In the genomic region with DNA sequence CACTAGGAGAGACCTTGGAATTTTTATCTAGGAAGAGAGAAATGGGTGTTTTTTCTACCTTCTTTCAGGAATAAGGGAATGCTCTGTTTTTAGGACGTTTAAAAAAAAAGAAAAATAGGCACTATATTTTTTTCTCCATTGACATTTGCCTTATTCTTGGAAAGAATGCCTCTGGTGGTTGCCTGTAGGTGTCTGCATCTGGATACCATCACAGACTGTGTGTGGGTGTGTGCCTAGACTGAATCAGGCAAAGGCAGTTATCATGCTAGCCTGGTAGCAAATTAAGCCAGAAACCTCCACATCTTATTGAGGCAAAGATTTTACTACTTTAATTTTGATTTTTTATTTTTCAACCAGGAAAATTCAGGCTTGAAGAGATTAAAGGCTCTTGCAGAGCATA, we compare ENCODE assay signal across 23 cellular contexts.
DNase-seq lines count a peak whose midpoint lies in the region; ATAC-seq, FAIRE-seq and TF ChIP-seq lines count a peak whose summit lies in the region.
"Had no signal": no experiment of that assay in that cellular context is flagged by ENCODE, and none has a peak within 500 bp of the region (broad histone marks: within the 10 kb centered on the region; RNA-seq: fewer than 3 reads in every experiment).

No MANE protein-coding gene starts in this region.

- H3K9me2 ChIP-seq in GM23248 (ENCODE audit: insufficient read depth) = no peaks in the 10 kb centered on the region

- H3K4me2 ChIP-seq in GM23248 (ENCODE audit: unreplicated experiment) (no peak overlapping the region), K562 (ENCODE audit: insufficient read depth, low read length) (no peak overlapping the region)
- H3K4me2 ChIP-seq: A549, KMS-11 had no signal

- no peaks in the 10 kb centered on the region for H3F3A ChIP-seq in GM23248 (ENCODE audit: insufficient read depth)

- H3K36me3 ChIP-seq in GM23248 (ENCODE audit: low read depth) = no peaks in the 10 kb centered on the region
- no peaks in the 10 kb centered on the region for H3K36me3 ChIP-seq in K562 (ENCODE audit: control insufficient read depth, insufficient read depth, low read length)
- no peaks in the 10 kb centered on the region for H3K36me3 ChIP-seq in Peyer's patch
- H3K36me3 ChIP-seq: left ventricle myocardium inferior had no signal

- no peak for TF ChIP-seq RAD21 in K562 (CRISPR knock-in tag; conservative IDR thresholded peaks at IDR 0.05 in 1 of 2, IDR thresholded peaks at IDR 0.05 in 1 of 2)

- TF ChIP-seq EP300 in K562 (IDR thresholded peaks at IDR 0.05; ENCODE audit: low read length) = no peak

- POLR2A ChIA-PET in K562 (lab: Yijun Ruan, JAX) = interaction anchor here (1.2 kb wide), 1 partner anchor 8 kb away, joined by 3 read pairs; no protein-coding TSS in a partner anchor

- H3K27me3 ChIP-seq in GM23248 (replicated peaks; ENCODE audit: insufficient read depth) (no peaks in the 10 kb centered on the region), K562 (ENCODE audit: control insufficient read depth in 2 of 2, insufficient read depth in 2 of 2, low read length in 2 of 2) (no peaks in the 10 kb centered on the region), foreskin keratinocyte (no peaks in the 10 kb centered on the region), Peyer's patch (no peaks in the 10 kb centered on the region)

- H3K4me3 ChIP-seq in GM23248 (no peak overlapping the region), K562 (no peak overlapping the region), Peyer's patch (no peak overlapping the region)
- H3K4me3 ChIP-seq: A549, coronary artery, left ventricle myocardium inferior had no signal

- in situ Hi-C loops in GM23248 (cut with MboI) = no loop called here
- in situ Hi-C loops in K562 (cut with MboI) = no loop called here

- no peak for TF ChIP-seq POLR2A in K562 (conservative IDR thresholded peaks at IDR 0.05)
- no peak for TF ChIP-seq POLR2A in Peyer's patch (IDR thresholded peaks at IDR 0.05)

- H3K4me1 ChIP-seq in GM23248 (ENCODE audit: insufficient read depth) = no peaks in the 10 kb centered on the region
- no peaks in the 10 kb centered on the region for H3K4me1 ChIP-seq in K562 (replicated peaks in 1 of 2; ENCODE audit: control insufficient read depth in 2 of 2, insufficient read depth in 2 of 2, low read length in 2 of 2)
- H3K4me1 ChIP-seq in foreskin keratinocyte = no peaks in the 10 kb centered on the region
- no peaks in the 10 kb centered on the region for H3K4me1 ChIP-seq in Peyer's patch
- H3K4me1 ChIP-seq: A549, left ventricle myocardium inferior had no signal

- no peak for ATAC-seq in K562
- ATAC-seq in foreskin keratinocyte = no peak
- ATAC-seq in GM18867 (IDR thresholded peaks at IDR 0.05; ENCODE audit: unreplicated experiment) = no peak
- ATAC-seq: A549, T-cell had no signal

- H3K9me3 ChIP-seq in GM23248 (ENCODE audit: low read depth) (no peaks in the 10 kb centered on the region), K562 (replicated peaks; ENCODE audit: control insufficient read depth, insufficient read depth, low read depth, low read length) (no peaks in the 10 kb centered on the region), Peyer's patch (no peaks in the 10 kb centered on the region)
- H3K9me3 ChIP-seq: A549, left ventricle myocardium inferior had no signal

- no peak overlapping the region for H3K27ac ChIP-seq in GM23248
- no peak overlapping the region for H3K27ac ChIP-seq in K562 (ENCODE audit: extremely low read depth, low read depth, low read length)
- H3K27ac ChIP-seq in foreskin keratinocyte = no peak overlapping the region
- no peak overlapping the region for H3K27ac ChIP-seq in Peyer's patch
- H3K27ac ChIP-seq: A549, coronary artery, KMS-11, left ventricle myocardium inferior, VCaP had no signal

- H3K79me2 ChIP-seq in GM23248 (ENCODE audit: insufficient read depth) (no peaks in the 10 kb centered on the region), K562 (ENCODE audit: control insufficient read depth, insufficient read depth, low read length) (no peaks in the 10 kb centered on the region)

- no peak for FAIRE-seq in K562 (lab: Jason Lieb, UNC)
- FAIRE-seq: A549 had no signal

- intact Hi-C loops in K562 (cut with micrococcal nuclease) = no loop called here

- TF ChIP-seq CTCF in K562 (IDR thresholded peaks at IDR 0.05 in 2 of 3, conservative IDR thresholded peaks at IDR 0.05 in 1 of 3; ENCODE audit: insufficient read depth in 2 of 3, low read depth in 1 of 3, low read length in 3 of 3) (no peak), foreskin keratinocyte (conservative IDR thresholded peaks at IDR 0.05) (peak; percentile 11), Peyer's patch (IDR thresholded peaks at IDR 0.05) (no peak)

- H3K9ac ChIP-seq in GM23248 (no peak overlapping the region), K562 (ENCODE audit: insufficient read depth in 1 of 2, low read depth in 2 of 2, low read length in 2 of 2) (no peak overlapping the region)
- H3K9ac ChIP-seq: KMS-11 had no signal

- DNase-seq in AG08395 (ENCODE audit: low spot score) = peak; percentile 20
- peak; percentile 64 for DNase-seq in GM23248
- DNase-seq in K562 (ENCODE audit: extremely low read depth in 1 of 4, low spot score in 3 of 4) = peak in 1 of 4 experiments; percentile 4
- no peak for DNase-seq in foreskin keratinocyte
- no peak for DNase-seq in Peyer's patch
- DNase-seq in GDM1 (lab: John Stamatoyannopoulos, UW) = no peak
- no peak for DNase-seq in NCI-H526 (lab: John Stamatoyannopoulos, UW)
- DNase-seq: activated CD4-positive, alpha-beta memory T cell treated with anti-CD3 and anti-CD28 coated beads for 36 hours; activated T-cell treated with anti-CD3 and anti-CD28 coated beads, Interleukin-2, amount 50 U/mL, for 48 hours; CD4-positive, alpha-beta T cell; DMS79 treated with DMSO at 0.1 percent for 48 hours; left ventricle myocardium inferior; NCI-H1105; NCI-H2107; NCI-H524 treated with DMSO at 0.1 percent for 48 hours; Right ventricle myocardium superior; stimulated activated CD4-positive, alpha-beta T cell treated with anti-CD3 and anti-CD28 coated beads, Interleukin-12 subunit alpha, Interleukin-12 subunit beta, amount 100 ng/mL, for 4 hours; T-cell had no signal

- no peaks in the 10 kb centered on the region for H3K9me1 ChIP-seq in K562 (ENCODE audit: control insufficient read depth, insufficient read depth, low read length)

- no peak overlapping the region for H2AFZ ChIP-seq in GM23248
- no peak overlapping the region for H2AFZ ChIP-seq in K562 (ENCODE audit: low read depth, low read length)

- WGBS in GM23248 (ENCODE audit: low coverage in 1 of 2, low lambda C conversion rate in 2 of 2, missing lambda C conversion rate in 2 of 2), 2 experiments = 31 to 58% methylated on average over 1 of the region's 1 CpG
- whole genome bisulfite sequencing in K562 (ENCODE audit: insufficient coverage, low coverage, missing lambda C conversion rate) = 0% methylated on average over 1 of the region's 1 CpG

- CTCF ChIA-PET in K562 (lab: Yijun Ruan, JAX; ENCODE audit: low intra/inter-chr PET ratio) = no interaction called here

- H4K20me1 ChIP-seq in GM23248 (ENCODE audit: insufficient read depth) = no peaks in the 10 kb centered on the region
- no peaks in the 10 kb centered on the region for H4K20me1 ChIP-seq in K562 (replicated peaks; ENCODE audit: control insufficient read depth, insufficient read depth, low read length)

- BruUV-seq in K562 (replicated peaks; lab: Mats Ljungman, UMichigan) = no TSS peak

TF ChIP-seq in K562, 482 proteins besides CTCF, POLR2A, EP300 and RAD21:
- 0 out of 2 replicates have a peak, but pooled peaks have one; percentile 5 for TF ChIP-seq EGR1 (conservative IDR thresholded peaks at IDR 0.05)
- TF ChIP-seq ZNF561 (CRISPR knock-in tag; conservative IDR thresholded peaks at IDR 0.05) = no peak

Comparison
In these comparisons a context has a peak if more than half of its experiments do, and no peak if none do; other contexts are left out.
1. DNase-seq: peak in AG08395 (single experiment) and GM23248 (single experiment); none in foreskin keratinocyte (0 of 2), Peyer's patch (0 of 3), GDM1 (single experiment) and NCI-H526 (0 of 2).